In the genomic region with DNA sequence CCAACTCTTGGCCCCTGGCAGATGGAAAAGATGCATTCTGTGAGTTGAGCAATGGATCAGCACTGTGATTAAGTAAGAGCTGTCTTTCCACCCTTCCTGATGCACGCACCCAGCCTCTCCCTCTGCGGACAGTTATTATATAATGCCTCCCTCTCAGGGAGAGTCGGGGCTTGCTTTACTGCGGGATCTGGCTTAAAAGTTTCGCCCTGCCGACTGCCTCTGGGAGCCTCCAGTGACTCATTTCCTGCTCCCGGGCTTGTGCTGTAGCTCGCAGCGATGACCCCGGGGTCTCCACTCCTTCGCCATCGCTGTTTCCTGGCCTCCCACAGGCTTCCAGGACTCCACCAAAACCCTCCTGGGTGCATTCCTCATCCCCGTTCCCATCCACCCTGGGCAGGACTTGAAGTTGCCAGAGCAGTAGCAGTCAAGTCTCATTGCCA, we compare ENCODE assay signal across 13 cellular contexts.
A peak's percentile ranks its signal among the peaks of the same experiment; 100 is the strongest.
DNase-seq lines count a peak whose midpoint lies in the region; ATAC-seq, FAIRE-seq and TF ChIP-seq lines count a peak whose summit lies in the region.
"Had no signal": no experiment of that assay in that cellular context is flagged by ENCODE, and none has a peak within 500 bp of the region (broad histone marks: within the 10 kb centered on the region; RNA-seq: fewer than 3 reads in every experiment).

No MANE protein-coding gene starts in this region.

- no peak overlapping the region for H3K4me3 Mint-ChIP-seq in CD4-positive, alpha-beta memory T cell
- H3K4me3 Mint-ChIP-seq: brain, memory B cell had no signal

- H3K4me3 ChIP-seq in right atrium auricular region, result no peak overlapping the region
- H3K4me3 ChIP-seq in mammary epithelial cell (replicated peaks in 1 of 3; ENCODE audit: insufficient read depth in 1 of 3, low read depth in 2 of 3, low read length in 3 of 3), result no peak overlapping the region
- peak overlapping the region; percentile 10 to 48 (median 15) for H3K4me3 ChIP-seq in keratinocyte (ENCODE audit: control insufficient read depth in 2 of 3, extremely low read depth in 1 of 3, insufficient read depth in 2 of 3, low read depth in 1 of 3, low read length in 3 of 3)
- H3K4me3 ChIP-seq in CD4-positive, alpha-beta memory T cell (ENCODE audit: low read length in 2 of 2), result no peak overlapping the region

- no peak overlapping the region for H3K4me2 ChIP-seq in mammary epithelial cell (ENCODE audit: insufficient read depth, low read depth, low read length)
- peak overlapping the region; percentile 77 for H3K4me2 ChIP-seq in keratinocyte (ENCODE audit: control insufficient read depth, extremely low read depth, insufficient read depth, low read depth, low read length)

- FAIRE-seq in keratinocyte (lab: Jason Lieb, UNC), result peak; percentile 93
- FAIRE-seq: GM18507 had no signal

- BruUV-seq in mammary epithelial cell (replicated peaks; lab: Mats Ljungman, UMichigan), result no TSS peak

- in situ Hi-C loops in mammary epithelial cell (cut with MboI; ENCODE audit: low sequenced_read_pairs in 2 of 2), result loop anchor here (10.0 kb wide), 2 partner anchors 178 to 188 kb away; no protein-coding TSS in a partner anchor

- CTCF ChIA-PET in mammary epithelial cell (lab: Charles Lee; ENCODE audit: low non-redundant PET), result no interaction called here
- CTCF ChIA-PET in CD4-positive, alpha-beta memory T cell (lab: Charles Lee; ENCODE audit: partially characterized antibody), result interaction anchor here (1.4 to 11.5 kb wide), 2 partner anchors 138 to 194 kb away, joined by 4 to 162 read pairs; no protein-coding TSS in a partner anchor

- dilution Hi-C loops in mammary epithelial cell (cut with HindIII; ENCODE audit: low sequenced_read_pairs), result loop anchor here (25.0 kb wide), 1 partner anchor 191 kb away; no protein-coding TSS in a partner anchor
- dilution Hi-C loops in keratinocyte (cut with MboI; ENCODE audit: extremely low pct_ligation_motif_present, low sequenced_read_pairs), result no loop called here

- H3K27me3 ChIP-seq in right atrium auricular region (no peaks in the 10 kb centered on the region), mammary epithelial cell (ENCODE audit: insufficient read depth, low read length) (no peaks in the 10 kb centered on the region), keratinocyte (ENCODE audit: control insufficient read depth, extremely low read depth, insufficient read depth, low read length) (no peaks in the 10 kb centered on the region)
- no peaks in the 10 kb centered on the region for H3K27me3 ChIP-seq in CD4-positive, alpha-beta memory T cell (ENCODE audit: insufficient read depth, low read length)

- peak; percentile 48 for DNase-seq in Right ventricle myocardium superior
- DNase-seq in right atrium auricular region (ENCODE audit: low spot score), result no peak
- peak; percentile 90 for DNase-seq in mammary epithelial cell
- DNase-seq in keratinocyte (ENCODE audit: low read depth, low spot score), result peak; percentile 83
- no peak for DNase-seq in CD4-positive, alpha-beta memory T cell
- DNase-seq in activated naive CD4-positive, alpha-beta T cell treated with anti-CD3 and anti-CD28 coated beads, Interleukin-2, amount 50 U/mL, for 72 hours (ENCODE audit: low spot score in 2 of 2), result no peak
- DNase-seq: NCI-H2029 treated with DMSO at 0.1 percent for 48 hours, WERI-Rb-1 had no signal

- no peak overlapping the region for H3K27ac Mint-ChIP-seq in CD4-positive, alpha-beta memory T cell
- H3K27ac Mint-ChIP-seq in activated naive CD4-positive, alpha-beta T cell treated with anti-CD3 and anti-CD28 coated beads, Interleukin-2, amount 50 U/mL, for 72 hours, result no peak overlapping the region
- H3K27ac Mint-ChIP-seq: brain, memory B cell had no signal

- no peak overlapping the region for H3K9ac ChIP-seq in mammary epithelial cell (ENCODE audit: insufficient read depth, low read length)
- H3K9ac ChIP-seq in keratinocyte (ENCODE audit: control insufficient read depth, extremely low read depth, insufficient read depth, low read length), result no peak overlapping the region

- no peaks in the 10 kb centered on the region for H3K4me1 Mint-ChIP-seq in CD4-positive, alpha-beta memory T cell
- H3K4me1 Mint-ChIP-seq: brain, memory B cell had no signal

- 82% methylated on average over 10 of the region's 13 CpGs for WGBS in mammary epithelial cell (ENCODE audit: low coverage, missing lambda C conversion rate)

- POLR2A ChIA-PET in CD4-positive, alpha-beta memory T cell (lab: Charles Lee; ENCODE audit: partially characterized antibody), result no interaction called here

- H2AFZ ChIP-seq in mammary epithelial cell (ENCODE audit: low read depth, low read length) (no peak overlapping the region), keratinocyte (ENCODE audit: control insufficient read depth, low read length) (peak overlapping the region; percentile 48)

- H3K9me3 ChIP-seq in right atrium auricular region, result no peaks in the 10 kb centered on the region
- H3K9me3 ChIP-seq in mammary epithelial cell (replicated peaks; ENCODE audit: insufficient read depth, low read length), result no peaks in the 10 kb centered on the region
- no peaks in the 10 kb centered on the region for H3K9me3 ChIP-seq in keratinocyte (ENCODE audit: control insufficient read depth, low read depth, low read length)
- no peaks in the 10 kb centered on the region for H3K9me3 ChIP-seq in CD4-positive, alpha-beta memory T cell (ENCODE audit: control insufficient read depth in 1 of 2, low read length in 2 of 2)

- H3K27ac ChIP-seq in right atrium auricular region (no peak overlapping the region), mammary epithelial cell (ENCODE audit: insufficient read depth, low read depth, low read length) (no peak overlapping the region), keratinocyte (ENCODE audit: control insufficient read depth, insufficient read depth, low read length) (peak overlapping the region; percentile 48)
- H3K27ac ChIP-seq in CD4-positive, alpha-beta memory T cell (ENCODE audit: low read depth, low read length), result no peak overlapping the region
- H3K27ac ChIP-seq: WERI-Rb-1 had no signal

- no peaks in the 10 kb centered on the region for H3K9me3 Mint-ChIP-seq in CD4-positive, alpha-beta memory T cell
- H3K9me3 Mint-ChIP-seq in activated naive CD4-positive, alpha-beta T cell treated with anti-CD3 and anti-CD28 coated beads, Interleukin-2, amount 50 U/mL, for 72 hours, result no peaks in the 10 kb centered on the region
- H3K9me3 Mint-ChIP-seq: memory B cell had no signal

- peaks cover 12 to 13% of the 10 kb centered on the region in 2 donors for H3K27me3 Mint-ChIP-seq in CD4-positive, alpha-beta memory T cell

- H3K4me1 ChIP-seq in right atrium auricular region (peaks cover 0 to 20% of the 10 kb centered on the region in 2 donors), mammary epithelial cell (ENCODE audit: insufficient read depth, low read length) (no peaks in the 10 kb centered on the region), keratinocyte (ENCODE audit: control insufficient read depth, extremely low read depth, insufficient read depth, low read length) (peaks cover 31% of the 10 kb centered on the region)
- no peaks in the 10 kb centered on the region for H3K4me1 ChIP-seq in CD4-positive, alpha-beta memory T cell (ENCODE audit: insufficient read depth, low read length)

- intact Hi-C loops in Right ventricle myocardium superior (cut with DNase I), result no loop called here
- intact Hi-C loops in mammary epithelial cell (cut with micrococcal nuclease), result loop anchor here (1.0 to 2.0 kb wide), 2 partner anchors 26 to 109 kb away; no protein-coding TSS in a partner anchor
- intact Hi-C loops in CD4-positive, alpha-beta memory T cell (cut with micrococcal nuclease), result no loop called here

- no peaks in the 10 kb centered on the region for H3K36me3 Mint-ChIP-seq in CD4-positive, alpha-beta memory T cell
- H3K36me3 Mint-ChIP-seq in activated naive CD4-positive, alpha-beta T cell treated with anti-CD3 and anti-CD28 coated beads, Interleukin-2, amount 50 U/mL, for 72 hours, result no peaks in the 10 kb centered on the region
- H3K36me3 Mint-ChIP-seq: brain, memory B cell had no signal

- H3K79me2 ChIP-seq in mammary epithelial cell (ENCODE audit: insufficient read depth, low read length), result no peaks in the 10 kb centered on the region
- H3K79me2 ChIP-seq in keratinocyte (ENCODE audit: control insufficient read depth, insufficient read depth, low read length), result no peaks in the 10 kb centered on the region

- TF ChIP-seq CTCF in right atrium auricular region (IDR thresholded peaks at IDR 0.05), result no peak
- no peak for TF ChIP-seq CTCF in mammary epithelial cell (conservative IDR thresholded peaks at IDR 0.05 in 1 of 2, IDR thresholded peaks at IDR 0.05 in 1 of 2; ENCODE audit: extremely low read depth in 1 of 2, insufficient read depth in 1 of 2, low read depth in 1 of 2, low read length in 2 of 2)
- no peak for TF ChIP-seq CTCF in keratinocyte (optimal IDR thresholded peaks at IDR 0.05 in 1 of 3, IDR thresholded peaks at IDR 0.05 in 1 of 3, conservative IDR thresholded peaks at IDR 0.05 in 1 of 3; ENCODE audit: extremely low read depth in 1 of 3, insufficient read depth in 2 of 3, low read length in 3 of 3)

- ATAC-seq in Right ventricle myocardium superior (ENCODE audit: poor library complexity) (peak; percentile 65), HG03095 (IDR thresholded peaks at IDR 0.05; ENCODE audit: unreplicated experiment) (no peak), HG03135 (IDR thresholded peaks at IDR 0.05; ENCODE audit: unreplicated experiment) (no peak)
- ATAC-seq in activated naive CD4-positive, alpha-beta T cell treated with anti-CD3 and anti-CD28 coated beads, Interleukin-2, amount 50 U/mL, for 72 hours, result no peak

- H3K9me1 ChIP-seq in keratinocyte (ENCODE audit: control insufficient read depth, extremely low read depth, insufficient read depth, low read length), result no peaks in the 10 kb centered on the region

- H3K36me3 ChIP-seq in right atrium auricular region, result no peaks in the 10 kb centered on the region
- H3K36me3 ChIP-seq in mammary epithelial cell (ENCODE audit: insufficient read depth, low read length), result no peaks in the 10 kb centered on the region
- H3K36me3 ChIP-seq in keratinocyte (ENCODE audit: control insufficient read depth in 2 of 2, extremely low read depth in 1 of 2, insufficient read depth in 2 of 2, low read length in 2 of 2), result no peaks in the 10 kb centered on the region
- H3K36me3 ChIP-seq in CD4-positive, alpha-beta memory T cell (ENCODE audit: insufficient read depth, low read length), result no peaks in the 10 kb centered on the region
- H3K36me3 ChIP-seq: WERI-Rb-1 had no signal

- H4K20me1 ChIP-seq in mammary epithelial cell (ENCODE audit: insufficient read depth, low read length) (no peaks in the 10 kb centered on the region), keratinocyte (ENCODE audit: control insufficient read depth, extremely low read depth, insufficient read depth, low read length) (no peaks in the 10 kb centered on the region)

Comparison
In these comparisons a context has a peak if more than half of its experiments do, and no peak if none do; other contexts are left out.
1. DNase-seq: peak in Right ventricle myocardium superior (single experiment), mammary epithelial cell (single experiment) and keratinocyte (single experiment); none in right atrium auricular region (single experiment), CD4-positive, alpha-beta memory T cell (0 of 5) and activated naive CD4-positive, alpha-beta T cell treated with anti-CD3 and anti-CD28 coated beads, Interleukin-2, amount 50 U/mL, for 72 hours (0 of 2).
2. H3K4me3 ChIP-seq: peak in keratinocyte (3 of 3); none in right atrium auricular region (0 of 2), mammary epithelial cell (0 of 3) and CD4-positive, alpha-beta memory T cell (0 of 2).